18 cellular contexts compared by ENCODE assay signal in the genomic region with DNA sequence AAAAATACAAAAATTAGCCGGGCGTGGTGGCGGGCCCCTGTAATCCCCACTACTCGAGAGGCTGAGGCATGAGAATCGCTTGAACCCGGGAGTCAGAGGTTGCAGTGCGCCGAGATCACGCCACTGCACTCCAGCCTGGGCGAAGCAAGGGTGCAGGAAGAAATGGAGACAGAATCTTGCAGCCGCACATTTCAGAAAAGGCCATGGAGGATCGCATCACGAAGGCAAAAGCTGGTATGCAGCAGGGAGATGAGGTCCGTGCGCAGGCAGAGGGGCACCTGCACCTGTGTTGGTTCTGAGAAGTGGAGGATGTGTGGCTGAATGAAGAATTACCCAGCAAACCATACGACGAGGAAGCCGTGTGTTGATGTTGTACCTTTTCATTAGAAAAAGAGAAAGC.
"Had no signal": no experiment of that assay in that cellular context is flagged by ENCODE, and none has a peak within 500 bp of the region (broad histone marks: within the 10 kb centered on the region; RNA-seq: fewer than 3 reads in every experiment).

No MANE protein-coding gene starts in this region.

- H3K36me3 ChIP-seq: ovary, right atrium auricular region, sigmoid colon, vagina had no signal

- H3K27ac ChIP-seq: ovary, right atrium auricular region, sigmoid colon, skin epidermis, vagina had no signal

- H3K27me3 ChIP-seq: hepatocyte, ovary, right atrium auricular region, sigmoid colon, vagina had no signal

- H3K4me3 ChIP-seq: hepatocyte, lung, ovary, right atrium auricular region, sigmoid colon, skin epidermis, vagina had no signal

- DNase-seq: foreskin melanocyte; kidney; left cardiac atrium; left ventricle myocardium superior; mesendoderm; naive thymus-derived CD4-positive, alpha-beta T cell; sigmoid colon; stimulated activated CD4-positive, alpha-beta T cell treated with anti-CD3 and anti-CD28 coated beads, Interleukin-4, amount 100 ng/mL, for 4 hours; stimulated activated naive B cell treated with anti-CD40 and anti-IgM and Interleukin-4, amounts not matched to agents 10 μg/mL and 1 μg/mL and 100 μg/mL, for 72 hours; stimulated activated naive CD8-positive, alpha-beta T cell treated with anti-CD3 and anti-CD28 coated beads, Interleukin-15, amount 100 ng/mL, for 72 hours; substantia nigra; trophoblast cell had no signal

- H3K9me3 ChIP-seq: ovary, right atrium auricular region, sigmoid colon, vagina had no signal

- ATAC-seq: left cardiac atrium; left ventricle myocardium superior; naive thymus-derived CD4-positive, alpha-beta T cell; stimulated activated naive B cell treated with anti-CD40 and anti-IgM and Interleukin-4, amounts not matched to agents 10 μg/mL and 1 μg/mL and 100 μg/mL, for 72 hours; stimulated activated naive CD8-positive, alpha-beta T cell treated with anti-CD3 and anti-CD28 coated beads, Interleukin-15, amount 100 ng/mL, for 72 hours had no signal

- H3K4me1 ChIP-seq: sigmoid colon, vagina had no signal

- H2AFZ ChIP-seq: hepatocyte had no signal

- H3K4me2 ChIP-seq: hepatocyte had no signal
